ENCODE assay signal across 9 cellular contexts in genomic region chr7:36278767-36279171, GRCh38.
DNase-seq lines count a peak whose midpoint lies in the region; ATAC-seq and TF ChIP-seq lines count a peak whose summit lies in the region.
"Had no signal": no experiment of that assay in that cellular context is flagged by ENCODE, and none has a peak within 500 bp of the region (broad histone marks: within the 10 kb centered on the region; RNA-seq: fewer than 3 reads in every experiment).

No MANE protein-coding gene starts in this region.

- H4K20me1 ChIP-seq in BLaER1 treated with 17β-estradiol and CSF1 and Interleukin-3, amounts not matched to agents 10 nM and 100 nM = no peaks in the 10 kb centered on the region

- H3K27ac ChIP-seq in BLaER1 treated with 17β-estradiol and CSF1 and Interleukin-3, amounts not matched to agents 10 nM and 100 nM = peak overlapping the region in 3 of 11 experiments; percentile 98 to 99 (median 99); a peak in 4 of 22 replicates

- peaks cover 24 to 98% (median 60%) of the 10 kb centered on the region in 10 experiments for H3K4me1 ChIP-seq in BLaER1 treated with 17β-estradiol and CSF1 and Interleukin-3, amounts not matched to agents 10 nM and 100 nM

- H3K36me3 ChIP-seq in BLaER1 treated with 17β-estradiol and CSF1 and Interleukin-3, amounts not matched to agents 10 nM and 100 nM = peaks cover 0 to 20% (median 0%) of the 10 kb centered on the region in 11 experiments; a peak in 5 of 22 replicates

- TF ChIP-seq POLR2A in erythroblast (IDR thresholded peaks at IDR 0.05; ENCODE audit: low read length) = no peak

- peak overlapping the region in 9 of 11 experiments; percentile 7 to 93 (median 64); a peak in 14 of 22 replicates for H3K4me2 ChIP-seq in BLaER1 treated with 17β-estradiol and CSF1 and Interleukin-3, amounts not matched to agents 10 nM and 100 nM

- H3K27me3 ChIP-seq in BLaER1 treated with 17β-estradiol and CSF1 and Interleukin-3, amounts not matched to agents 10 nM and 100 nM = no peaks in the 10 kb centered on the region

- no peak for ATAC-seq in HG03280 (IDR thresholded peaks at IDR 0.05; ENCODE audit: unreplicated experiment)
- no peak for ATAC-seq in HG03108 (IDR thresholded peaks at IDR 0.05; ENCODE audit: unreplicated experiment)
- ATAC-seq: activated CD8-positive, alpha-beta T cell treated with anti-CD3 and anti-CD28 coated beads for 36 hours had no signal

- peak overlapping the region in 1 of 11 experiments; percentile 89; a peak in 1 of 22 replicates for H3K9ac ChIP-seq in BLaER1 treated with 17β-estradiol and CSF1 and Interleukin-3, amounts not matched to agents 10 nM and 100 nM

- H3K9me3 ChIP-seq in BLaER1 treated with 17β-estradiol and CSF1 and Interleukin-3, amounts not matched to agents 10 nM and 100 nM (replicated peaks in 1 of 11) = 0 out of 22 replicates have a peak, but pooled peaks cover 0 to 6% (median 0%) of the 10 kb centered on the region in 11 experiments

- H3K4me3 ChIP-seq in BLaER1 treated with 17β-estradiol and CSF1 and Interleukin-3, amounts not matched to agents 10 nM and 100 nM = no peak overlapping the region

- DNase-seq in NCI-H1105 (lab: John Stamatoyannopoulos, UW) (peak; percentile 50), amniotic epithelial cell (ENCODE audit: low read depth) (peak; percentile 73), mucosa of gallbladder (ENCODE audit: low spot score) (peak; percentile 16), HPDE6-E6E7 (ENCODE audit: extremely low spot score) (no peak), erythroblast (lab: John Stamatoyannopoulos, UW) (no peak)
- DNase-seq: activated CD8-positive, alpha-beta T cell treated with anti-CD3 and anti-CD28 coated beads for 36 hours had no signal

Comparison
In these comparisons a context has a peak if more than half of its experiments do, and no peak if none do; other contexts are left out.
1. DNase-seq: peak in NCI-H1105 (single experiment), amniotic epithelial cell (single experiment) and mucosa of gallbladder (single experiment); none in HPDE6-E6E7 (single experiment) and erythroblast (0 of 2).